ENCODE assay signal across 14 cellular contexts in genomic region chr20:59583428-59584277, GRCh38. TPM values are rescaled to one million over a fixed set of nuclear protein-coding genes. Genes with fewer than 3 reads are reported as not detected.
A peak's percentile ranks its signal among the peaks of the same experiment; 100 is the strongest.
DNase-seq lines count a peak whose midpoint lies in the region; ATAC-seq, FAIRE-seq and TF ChIP-seq lines count a peak whose summit lies in the region.
"Had no signal": no experiment of that assay in that cellular context is flagged by ENCODE, and none has a peak within 500 bp of the region (broad histone marks: within the 10 kb centered on the region; RNA-seq: fewer than 3 reads in every experiment).

No MANE protein-coding gene starts in this region.

- no peak for TF ChIP-seq EP300 in stomach (IDR thresholded peaks at IDR 0.05)

- H3K27ac ChIP-seq in lower lobe of right lung (no peak overlapping the region), stomach (no peak overlapping the region), hepatocyte (no peak overlapping the region), SJCRH30 (no peak overlapping the region)
- H3K27ac ChIP-seq: SJSA1 had no signal

- TF ChIP-seq POLR2A in stomach (IDR thresholded peaks at IDR 0.05): no peak

- peak; percentile 44 for FAIRE-seq in HTR-8/SVneo (lab: Jason Lieb, UNC)

- no peaks in the 10 kb centered on the region for H3K9me2 ChIP-seq in hepatocyte (replicated peaks; ENCODE audit: insufficient read depth)

- intact Hi-C loops in lower lobe of right lung (cut with DNase I) (no loop called here), stomach (cut with DNase I; ENCODE audit: low total_unique reads) (no loop called here)

- H3K4me3 ChIP-seq in fibroblast of mammary gland (ENCODE audit: control insufficient read depth, low read depth, low read length) (no peak overlapping the region), lower lobe of right lung (no peak overlapping the region), stomach (no peak overlapping the region), hepatocyte (no peak overlapping the region), SJCRH30 (no peak overlapping the region)
- H3K4me3 ChIP-seq: lung, SJSA1 had no signal

- no peaks in the 10 kb centered on the region for H3K36me3 ChIP-seq in lower lobe of right lung
- no peaks in the 10 kb centered on the region for H3K36me3 ChIP-seq in stomach
- H3K36me3 ChIP-seq in hepatocyte (replicated peaks; ENCODE audit: insufficient read depth, low read depth): no peaks in the 10 kb centered on the region
- H3K36me3 ChIP-seq in SJCRH30: no peaks in the 10 kb centered on the region
- H3K36me3 ChIP-seq: SJSA1 had no signal

- no peak overlapping the region for H2AFZ ChIP-seq in hepatocyte

- H3K79me2 ChIP-seq in hepatocyte: no peaks in the 10 kb centered on the region

- ATAC-seq in lower lobe of right lung: peak; percentile 25 to 40
- ATAC-seq in HG02571 (IDR thresholded peaks at IDR 0.05; ENCODE audit: unreplicated experiment): no peak

- whole genome bisulfite sequencing in stomach, 5 donors: 67 to 79% (median 77%) methylated on average over 29 to 31 of the region's 31 CpGs
- WGBS in hepatocyte (ENCODE audit: low lambda C conversion rate, missing lambda C conversion rate): 91% methylated on average over 31 of the region's 31 CpGs

- H3K27me3 ChIP-seq in lower lobe of right lung (ENCODE audit: low read depth) (peaks cover 13% of the 10 kb centered on the region), stomach (peaks cover 0 to 43% (median 3%) of the 10 kb centered on the region in 3 donors), hepatocyte (peaks cover 19% of the 10 kb centered on the region), SJCRH30 (peaks cover 47% of the 10 kb centered on the region)

- H3K4me2 ChIP-seq in hepatocyte: no peak overlapping the region

- H3K4me1 ChIP-seq in lower lobe of right lung (peaks cover 5% of the 10 kb centered on the region), stomach (peaks cover 0 to 8% (median 2%) of the 10 kb centered on the region in 4 donors), hepatocyte (ENCODE audit: insufficient read depth) (no peaks in the 10 kb centered on the region), SJCRH30 (peaks cover 7% of the 10 kb centered on the region)
- H3K4me1 ChIP-seq: SJSA1 had no signal

- TF ChIP-seq CTCF in fibroblast of mammary gland (conservative IDR thresholded peaks at IDR 0.05; ENCODE audit: control insufficient read depth, insufficient read depth, low read depth, low read length) (no peak), lower lobe of right lung (IDR thresholded peaks at IDR 0.05) (no peak), stomach (IDR thresholded peaks at IDR 0.05) (no peak), hepatocyte (IDR thresholded peaks at IDR 0.05; ENCODE audit: poor library complexity) (no peak)

- no peaks in the 10 kb centered on the region for H3K9me3 ChIP-seq in lower lobe of right lung
- peaks cover 0 to 5% (median 0%) of the 10 kb centered on the region in 4 donors for H3K9me3 ChIP-seq in stomach
- no peaks in the 10 kb centered on the region for H3K9me3 ChIP-seq in hepatocyte (ENCODE audit: low read depth)
- H3K9me3 ChIP-seq in SJCRH30 (replicated peaks): no peaks in the 10 kb centered on the region
- H3K9me3 ChIP-seq: SJSA1 had no signal

- H4K20me1 ChIP-seq in hepatocyte (ENCODE audit: insufficient read depth, poor library complexity, severe bottlenecking): no peaks in the 10 kb centered on the region

- no peak for DNase-seq in HTR-8/SVneo (ENCODE audit: insufficient read length, low spot score)
- DNase-seq in fibroblast of mammary gland (ENCODE audit: low read depth): peak; percentile 15
- DNase-seq in lower lobe of right lung: no peak
- DNase-seq in stomach: peak; percentile 29
- no peak for DNase-seq in hepatocyte (ENCODE audit: low spot score)
- no peak for DNase-seq in activated effector memory CD4-positive, alpha-beta T cell treated with anti-CD3 and anti-CD28 coated beads, Interleukin-2, amount 50 U/mL, for 16 hours
- no peak for DNase-seq in SJCRH30
- DNase-seq: activated CD4-positive, alpha-beta T cell treated with anti-CD3 and anti-CD28 coated beads, Interleukin-2, amount 50 U/mL, for 4 hours; activated T-cell treated with anti-CD3 and anti-CD28 coated beads, Interleukin-2, amount 50 U/mL, for 48 hours; NCI-H1417 treated with DMSO at 0.1 percent for 48 hours; stimulated activated naive CD4-positive, alpha-beta T cell had no signal

RNA-seq across cellular contexts. Expression of gene PHACTR3, which starts 20.7 kb away (rescaled TPM):
- total RNA-seq in lower lobe of right lung (9.0 TPM), stomach (1 to 10 TPM in 1 of 5 donors, under 1 TPM in 1, not detected in 3; 0.58 to 3.7 TPM), hepatocyte (5.2 and 6.7 TPM in 2 replicates)
- polyA plus RNA-seq in stomach (1 to 10 TPM in 2 of 3 donors, under 1 TPM in 1; 0.55 to 3.7 (median 3.2) TPM), hepatocyte (7.5 and 9.1 TPM in 2 replicates)
- total RNA-seq in SJCRH30 (2014; rRNA removed; shearing (Covaris generic)): not detected in 2 replicates
- total RNA-seq: SJSA1 had no signal

Comparison
In these comparisons a context has a peak if more than half of its experiments do, and no peak if none do; other contexts are left out.
1. DNase-seq: peak in fibroblast of mammary gland (single experiment) and stomach (single experiment); none in HTR-8/SVneo (single experiment), lower lobe of right lung (single experiment), hepatocyte (single experiment), activated effector memory CD4-positive, alpha-beta T cell treated with anti-CD3 and anti-CD28 coated beads, Interleukin-2, amount 50 U/mL, for 16 hours (single experiment) and SJCRH30 (0 of 2).